In the genomic region with DNA sequence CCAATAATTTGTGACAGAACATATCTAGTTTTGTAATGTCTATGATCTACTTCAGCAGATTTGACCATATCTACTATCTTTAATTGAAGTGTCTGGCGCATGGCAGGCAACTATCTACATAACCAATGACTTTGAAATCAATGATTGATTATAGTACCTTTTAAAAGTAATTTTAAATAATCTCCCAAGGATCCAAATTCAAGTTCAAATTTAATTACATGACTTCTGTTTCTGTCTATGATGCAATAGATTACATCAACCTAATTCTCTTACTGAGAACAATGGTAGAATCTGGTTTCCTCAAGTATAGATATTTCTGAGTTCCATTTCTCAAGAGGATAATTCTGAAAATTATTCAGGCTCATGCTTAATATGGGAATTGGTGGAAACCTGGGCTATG, we compare ENCODE assay signal across 18 cellular contexts.
"Had no signal": no experiment of that assay in that cellular context is flagged by ENCODE, and none has a peak within 500 bp of the region (broad histone marks: within the 10 kb centered on the region; RNA-seq: fewer than 3 reads in every experiment).

No MANE protein-coding gene starts in this region.

- H2AFZ ChIP-seq: parathyroid adenoma had no signal

- H3K27ac ChIP-seq: colonic mucosa, parathyroid adenoma, prostate gland, spleen, tibial artery, upper lobe of left lung, uterus had no signal

- H3K27me3 ChIP-seq: colonic mucosa, spleen, tibial artery, upper lobe of left lung, uterus had no signal

- H3K4me3 ChIP-seq: colonic mucosa, prostate gland, spleen, tibial artery, upper lobe of left lung, uterus had no signal

- DNase-seq: colonic mucosa; dermis blood vessel endothelial cell; left colon; left ventricle myocardium superior; naive thymus-derived CD4-positive, alpha-beta T cell; nephron progenitor cell; retina; spleen; stimulated activated CD4-positive, alpha-beta T cell treated with anti-CD3 and anti-CD28 coated beads, Interleukin-15, amount 100 ng/mL, for 24 hours; stimulated activated CD4-positive, alpha-beta T cell treated with anti-CD3 and anti-CD28 coated beads, Interleukin-1b, Interleukin-23, amount 100 ng/mL, for 48 hours; stimulated activated CD4-positive, alpha-beta T cell treated with anti-CD3 and anti-CD28 coated beads, Interleukin-4, amount 100 ng/mL, for 24 hours; tibial artery; upper lobe of left lung; uterus had no signal

- H3K9me3 ChIP-seq: colonic mucosa, prostate gland, spleen, tibial artery, upper lobe of left lung, uterus had no signal

- H3K79me2 ChIP-seq: parathyroid adenoma had no signal

- H3K4me1 ChIP-seq: colonic mucosa, parathyroid adenoma, prostate gland, spleen, tibial artery, upper lobe of left lung, uterus had no signal

- ATAC-seq: left colon; left ventricle myocardium superior; sciatic nerve; stimulated activated memory B cell treated with anti-CD40 and anti-IgM and Interleukin-4, amounts not matched to agents 10 μg/mL and 1 μg/mL and 100 μg/mL, for 72 hours had no signal

- H3K9ac ChIP-seq: parathyroid adenoma had no signal

- H3K36me3 ChIP-seq: colonic mucosa, prostate gland, spleen, tibial artery, upper lobe of left lung, uterus had no signal
